Comparison of ENCODE assay signal across 4 cellular contexts in the genomic region with DNA sequence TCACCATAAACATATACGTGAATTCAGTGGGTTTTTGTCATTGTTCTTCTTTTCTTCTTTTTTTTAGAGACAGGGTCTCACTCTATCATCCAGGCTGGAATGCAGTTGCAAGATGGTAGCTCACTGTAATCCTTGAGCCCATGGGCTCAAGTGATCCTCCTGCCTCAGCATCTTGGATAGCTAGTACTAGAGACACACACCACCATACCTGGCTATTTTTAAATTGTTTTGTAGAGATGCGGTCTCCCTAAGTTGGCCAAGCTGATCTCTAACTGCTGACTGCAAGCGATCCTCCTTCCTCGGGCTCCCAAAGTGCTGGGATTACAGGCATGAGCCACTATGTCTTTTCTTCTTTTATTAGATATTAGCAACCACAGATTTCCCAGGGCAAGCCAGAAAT.
"Had no signal": no experiment of that assay in that cellular context is flagged by ENCODE, and none has a peak within 500 bp of the region (broad histone marks: within the 10 kb centered on the region; RNA-seq: fewer than 3 reads in every experiment).

No MANE protein-coding gene starts in this region.

- ATAC-seq: GM23338 had no signal

- H3K4me3 ChIP-seq: GM23338 had no signal

- DNase-seq: H9, HCEC 1CT, IMR-90 had no signal
